ENCODE assay signal across 19 cellular contexts in genomic region chr10:103130910-103131309, GRCh38.
DNase-seq lines count a peak whose midpoint lies in the region; ATAC-seq and TF ChIP-seq lines count a peak whose summit lies in the region.
"Had no signal": no experiment of that assay in that cellular context is flagged by ENCODE, and none has a peak within 500 bp of the region (broad histone marks: within the 10 kb centered on the region; RNA-seq: fewer than 3 reads in every experiment).

No MANE protein-coding gene starts in this region.

- DNase-seq in natural killer cell (no peak), chondrocyte (ENCODE audit: low spot score) (no peak), T-helper 9 cell (no peak), NCI-H2171 (lab: John Stamatoyannopoulos, UW) (no peak), T-cell (no peak)
- DNase-seq in natural killer cell treated with Interleukin-12 subunit alpha and Interleukin-12 subunit beta and Interleukin-15 and Interleukin-18, amount 100 ng/mL, for 72 hours (ENCODE audit: low spot score) = no peak
- DNase-seq: Calu3; CD4-positive, alpha-beta memory T cell; EL; GOT3; NCI-H1092 treated with DMSO at 0.1 percent for 48 hours; NCI-H2081 treated with DMSO at 0.1 percent for 48 hours; NCI-H510A; NCI-H748 treated with DMSO at 0.1 percent for 48 hours; Right ventricle myocardium superior had no signal

- intact Hi-C loops in natural killer cell (cut with micrococcal nuclease) = no loop called here

- no peak overlapping the region for H3K4me3 Mint-ChIP-seq in natural killer cell
- no peak overlapping the region for H3K4me3 Mint-ChIP-seq in natural killer cell treated with Interleukin-12 subunit alpha and Interleukin-12 subunit beta and Interleukin-15 and Interleukin-18, amount 100 ng/mL, for 72 hours
- no peak overlapping the region for H3K4me3 Mint-ChIP-seq in chondrocyte (ENCODE audit: unreplicated experiment)
- H3K4me3 Mint-ChIP-seq in T-cell = no peak overlapping the region
- H3K4me3 Mint-ChIP-seq: CD4-positive, alpha-beta memory T cell had no signal

- H3K36me3 Mint-ChIP-seq in natural killer cell (no peaks in the 10 kb centered on the region), chondrocyte (ENCODE audit: low read depth) (peaks cover 19% of the 10 kb centered on the region), T-cell (peaks cover 43% of the 10 kb centered on the region)
- H3K36me3 Mint-ChIP-seq in natural killer cell treated with Interleukin-12 subunit alpha and Interleukin-12 subunit beta and Interleukin-15 and Interleukin-18, amount 100 ng/mL, for 72 hours = peaks cover 11% of the 10 kb centered on the region

- CTCF ChIA-PET in T-cell (lab: Charles Lee) = interaction anchor here in 1 of 2 donors (0.6 kb wide), 1 partner anchor 1414 kb away, joined by 4 read pairs; no protein-coding TSS in a partner anchor

- peaks cover 58% of the 10 kb centered on the region for H3K36me3 ChIP-seq in neutrophil

- no peaks in the 10 kb centered on the region for H3K27me3 ChIP-seq in neutrophil
- H3K27me3 ChIP-seq: BLaER1 had no signal

- TF ChIP-seq CTCF in natural killer cell (IDR thresholded peaks at IDR 0.05) (no peak), chondrocyte (IDR thresholded peaks at IDR 0.05) (no peak), neutrophil (IDR thresholded peaks at IDR 0.05) (no peak)

- POLR2A ChIA-PET in T-cell (lab: Charles Lee) = no interaction called here

- no peaks in the 10 kb centered on the region for H3K9me3 Mint-ChIP-seq in natural killer cell
- no peaks in the 10 kb centered on the region for H3K9me3 Mint-ChIP-seq in natural killer cell treated with Interleukin-12 subunit alpha and Interleukin-12 subunit beta and Interleukin-15 and Interleukin-18, amount 100 ng/mL, for 72 hours
- no peaks in the 10 kb centered on the region for H3K9me3 Mint-ChIP-seq in chondrocyte (ENCODE audit: low read depth)
- H3K9me3 Mint-ChIP-seq in T-cell = no peaks in the 10 kb centered on the region
- H3K9me3 Mint-ChIP-seq: CD4-positive, alpha-beta memory T cell had no signal

- no peaks in the 10 kb centered on the region for H3K27me3 Mint-ChIP-seq in natural killer cell (ENCODE audit: low read depth in 2 of 2)
- H3K27me3 Mint-ChIP-seq in natural killer cell treated with Interleukin-12 subunit alpha and Interleukin-12 subunit beta and Interleukin-15 and Interleukin-18, amount 100 ng/mL, for 72 hours = no peaks in the 10 kb centered on the region
- no peaks in the 10 kb centered on the region for H3K27me3 Mint-ChIP-seq in chondrocyte (ENCODE audit: low read depth)
- no peaks in the 10 kb centered on the region for H3K27me3 Mint-ChIP-seq in T-cell
- H3K27me3 Mint-ChIP-seq: CD4-positive, alpha-beta memory T cell had no signal

- no peak for ATAC-seq in natural killer cell
- ATAC-seq in natural killer cell treated with Interleukin-12 subunit alpha and Interleukin-12 subunit beta and Interleukin-15 and Interleukin-18, amount 100 ng/mL, for 72 hours = no peak
- ATAC-seq in T-cell (replicated peaks in 1 of 4) = no peak
- ATAC-seq: HCT116, K562 had no signal

- peak overlapping the region; percentile 18 for H3K27ac ChIP-seq in neutrophil
- H3K27ac ChIP-seq: BLaER1 had no signal

- peak overlapping the region; percentile 53 to 71 for H3K27ac Mint-ChIP-seq in natural killer cell
- H3K27ac Mint-ChIP-seq in natural killer cell treated with Interleukin-12 subunit alpha and Interleukin-12 subunit beta and Interleukin-15 and Interleukin-18, amount 100 ng/mL, for 72 hours = no peak overlapping the region
- H3K27ac Mint-ChIP-seq in chondrocyte (ENCODE audit: unreplicated experiment) = peak overlapping the region; percentile 4
- H3K27ac Mint-ChIP-seq in T-cell = no peak overlapping the region

- peaks cover 29 to 46% of the 10 kb centered on the region in 2 donors for H3K4me1 Mint-ChIP-seq in natural killer cell
- peaks cover 10 to 25% of the 10 kb centered on the region in 2 donors for H3K4me1 Mint-ChIP-seq in natural killer cell treated with Interleukin-12 subunit alpha and Interleukin-12 subunit beta and Interleukin-15 and Interleukin-18, amount 100 ng/mL, for 72 hours (ENCODE audit: low read depth in 2 of 2)
- H3K4me1 Mint-ChIP-seq in chondrocyte (ENCODE audit: low read depth) = peaks cover 18% of the 10 kb centered on the region
- peaks cover 3 to 15% (median 10%) of the 10 kb centered on the region in 3 donors for H3K4me1 Mint-ChIP-seq in T-cell

- no peaks in the 10 kb centered on the region for H3K9me3 ChIP-seq in neutrophil

- no peak overlapping the region for H3K4me3 ChIP-seq in neutrophil (ENCODE audit: low read depth in 1 of 2, low read length in 1 of 2)
- H3K4me3 ChIP-seq: BLaER1, K562 had no signal

- no peaks in the 10 kb centered on the region for H3K4me1 ChIP-seq in neutrophil (ENCODE audit: control insufficient read depth in 1 of 2, insufficient read depth in 1 of 2, low read depth in 1 of 2, low read length in 1 of 2)

Comparison
In these comparisons a context has a peak if more than half of its experiments do, and no peak if none do; other contexts are left out.
1. H3K27ac Mint-ChIP-seq: peak in natural killer cell (2 of 2) and chondrocyte (single experiment); none in natural killer cell treated with Interleukin-12 subunit alpha and Interleukin-12 subunit beta and Interleukin-15 and Interleukin-18, amount 100 ng/mL, for 72 hours (0 of 2) and T-cell (0 of 2).